14 cellular contexts compared by ENCODE assay signal in genomic region chr19:35224681-35225604, GRCh38. TPM values are rescaled to one million over a fixed set of nuclear protein-coding genes. Genes with fewer than 3 reads are reported as not detected.
DNase-seq lines count a peak whose midpoint lies in the region; ATAC-seq and TF ChIP-seq lines count a peak whose summit lies in the region.
"Had no signal": no experiment of that assay in that cellular context is flagged by ENCODE, and none has a peak within 500 bp of the region (broad histone marks: within the 10 kb centered on the region; RNA-seq: fewer than 3 reads in every experiment).

No MANE protein-coding gene starts in this region.

- H3K9me3 ChIP-seq in WERI-Rb-1 (ENCODE audit: severe bottlenecking) (peaks cover 7% of the 10 kb centered on the region), esophagus squamous epithelium (no peaks in the 10 kb centered on the region)
- H3K9me3 ChIP-seq: psoas muscle, testis had no signal

- H3K27me3 ChIP-seq in WERI-Rb-1 (ENCODE audit: insufficient read depth, low read depth, severe bottlenecking) (no peaks in the 10 kb centered on the region), esophagus squamous epithelium (no peaks in the 10 kb centered on the region)
- H3K27me3 ChIP-seq: testis had no signal

- H3K4me1 Mint-ChIP-seq in activated naive CD4-positive, alpha-beta T cell treated with anti-CD3 and anti-CD28 coated beads for 36 hours (ENCODE audit: low read depth), result peaks cover 27% of the 10 kb centered on the region
- peaks cover 17% of the 10 kb centered on the region for H3K4me1 Mint-ChIP-seq in stimulated activated memory B cell treated with anti-CD40 and anti-IgM and Interleukin-4, amounts not matched to agents 10 μg/mL and 1 μg/mL and 100 μg/mL, for 72 hours

- H3K27ac ChIP-seq in WERI-Rb-1 (no peak overlapping the region), esophagus squamous epithelium (no peak overlapping the region)
- H3K27ac ChIP-seq: psoas muscle, testis had no signal

- H3K4me3 Mint-ChIP-seq in activated naive CD4-positive, alpha-beta T cell treated with anti-CD3 and anti-CD28 coated beads for 36 hours, result no peak overlapping the region
- no peak overlapping the region for H3K4me3 Mint-ChIP-seq in stimulated activated memory B cell treated with anti-CD40 and anti-IgM and Interleukin-4, amounts not matched to agents 10 μg/mL and 1 μg/mL and 100 μg/mL, for 72 hours

- TF ChIP-seq CTCF in WERI-Rb-1 (IDR thresholded peaks at IDR 0.05; ENCODE audit: low read depth, low read length) (0 out of 2 replicates have a peak, but pooled peaks have one; percentile 23), esophagus squamous epithelium (IDR thresholded peaks at IDR 0.05) (no peak)

- no peak for TF ChIP-seq POLR2A in esophagus squamous epithelium (IDR thresholded peaks at IDR 0.05)

- H3K36me3 Mint-ChIP-seq in activated naive CD4-positive, alpha-beta T cell treated with anti-CD3 and anti-CD28 coated beads for 36 hours (ENCODE audit: low read depth), result no peaks in the 10 kb centered on the region
- no peaks in the 10 kb centered on the region for H3K36me3 Mint-ChIP-seq in stimulated activated memory B cell treated with anti-CD40 and anti-IgM and Interleukin-4, amounts not matched to agents 10 μg/mL and 1 μg/mL and 100 μg/mL, for 72 hours

- 47 to 66% methylated on average over 14 to 21 of the region's 41 CpGs for WGBS in esophagus squamous epithelium, 2 donors

- intact Hi-C loops in activated naive CD4-positive, alpha-beta T cell treated with anti-CD3 and anti-CD28 coated beads for 36 hours (cut with micrococcal nuclease), result no loop called here
- intact Hi-C loops in left colon (cut with DNase I, micrococcal nuclease) (no loop called here), esophagus squamous epithelium (cut with DNase I) (no loop called here)

- H3K4me3 ChIP-seq in WERI-Rb-1 (ENCODE audit: low read depth, low read length), result no peak overlapping the region
- no peak overlapping the region for H3K4me3 ChIP-seq in esophagus squamous epithelium
- H3K4me3 ChIP-seq: psoas muscle, testis had no signal

- peaks cover 0 to 9% (median 0%) of the 10 kb centered on the region in 3 donors for H3K4me1 ChIP-seq in esophagus squamous epithelium
- H3K4me1 ChIP-seq: psoas muscle had no signal

- H3K36me3 ChIP-seq in WERI-Rb-1 (no peaks in the 10 kb centered on the region), esophagus squamous epithelium (no peaks in the 10 kb centered on the region)

- CTCF ChIA-PET in activated naive CD4-positive, alpha-beta T cell treated with anti-CD3 and anti-CD28 coated beads for 36 hours (lab: Charles Lee), result interaction anchor here (0.6 to 1.1 kb wide), 2 partner anchors 12 to 238 kb away, joined by 3 read pairs; no protein-coding TSS in a partner anchor

- peak; percentile 54 for DNase-seq in activated naive CD4-positive, alpha-beta T cell treated with anti-CD3 and anti-CD28 coated beads for 36 hours
- no peak for DNase-seq in activated naive CD4-positive, alpha-beta T cell treated with anti-CD3 and anti-CD28 coated beads, Interleukin-2, amount 50 U/mL, for 16 hours
- no peak for DNase-seq in WERI-Rb-1
- peak in 1 of 2 donors; percentile 70 for DNase-seq in left colon
- DNase-seq in activated effector memory CD4-positive, alpha-beta T cell treated with Interleukin-2 at 50 U/mL for 16 hours, result no peak
- DNase-seq in esophagus squamous epithelium (lab: John Stamatoyannopoulos, UW), result no peak
- DNase-seq: activated gamma-delta T cell, foreskin melanocyte, NCI-H2107, psoas muscle, testis had no signal

- no peak overlapping the region for H3K27ac Mint-ChIP-seq in activated naive CD4-positive, alpha-beta T cell treated with anti-CD3 and anti-CD28 coated beads for 36 hours
- H3K27ac Mint-ChIP-seq in stimulated activated memory B cell treated with anti-CD40 and anti-IgM and Interleukin-4, amounts not matched to agents 10 μg/mL and 1 μg/mL and 100 μg/mL, for 72 hours, result peak overlapping the region; percentile 51

- no peaks in the 10 kb centered on the region for H3K9me3 Mint-ChIP-seq in activated naive CD4-positive, alpha-beta T cell treated with anti-CD3 and anti-CD28 coated beads for 36 hours
- H3K9me3 Mint-ChIP-seq in stimulated activated memory B cell treated with anti-CD40 and anti-IgM and Interleukin-4, amounts not matched to agents 10 μg/mL and 1 μg/mL and 100 μg/mL, for 72 hours, result no peaks in the 10 kb centered on the region

- H3K27me3 Mint-ChIP-seq in activated naive CD4-positive, alpha-beta T cell treated with anti-CD3 and anti-CD28 coated beads for 36 hours (ENCODE audit: low read depth), result no peaks in the 10 kb centered on the region
- H3K27me3 Mint-ChIP-seq in stimulated activated memory B cell treated with anti-CD40 and anti-IgM and Interleukin-4, amounts not matched to agents 10 μg/mL and 1 μg/mL and 100 μg/mL, for 72 hours, result no peaks in the 10 kb centered on the region

- ATAC-seq in left colon (peak; percentile 93), HG02642 (IDR thresholded peaks at IDR 0.05; ENCODE audit: poor library complexity, unreplicated experiment) (no peak)
- peak; percentile 85 for ATAC-seq in stimulated activated memory B cell treated with anti-CD40 and anti-IgM and Interleukin-4, amounts not matched to agents 10 μg/mL and 1 μg/mL and 100 μg/mL, for 72 hours
- ATAC-seq: psoas muscle had no signal

RNA-seq across cellular contexts. Expression of gene FAM187B, which starts 3.6 kb away (rescaled TPM):
- not detected for total RNA-seq in activated naive CD4-positive, alpha-beta T cell treated with anti-CD3 and anti-CD28 coated beads for 36 hours
- total RNA-seq in left colon (not detected), esophagus squamous epithelium (not detected)
- total RNA-seq: chondrocyte, psoas muscle had no signal

RNA-seq across cellular contexts. Expression of gene LSR, which starts 23.9 kb away (rescaled TPM):
- 10 to 100 TPM in 1 of 2 experiments, 1 to 10 TPM in 1; 8.2 to 11.2 TPM for total RNA-seq in activated naive CD4-positive, alpha-beta T cell treated with anti-CD3 and anti-CD28 coated beads for 36 hours
- total RNA-seq in left colon (100 to 1,000 TPM; 323 to 324 TPM), esophagus squamous epithelium (100 to 1,000 TPM in 1 of 4 donors, 10 to 100 TPM in 3; 36.0 to 113 (median 79.4) TPM)

RNA-seq across cellular contexts. Expression of gene USF2, which starts 43.8 kb away (rescaled TPM):
- total RNA-seq in activated naive CD4-positive, alpha-beta T cell treated with anti-CD3 and anti-CD28 coated beads for 36 hours, result 100 to 1,000 TPM; 136 to 144 TPM
- 10 to 100 TPM; 85.9 to 96.2 TPM for total RNA-seq in left colon
- total RNA-seq in esophagus squamous epithelium, result 10 to 100 TPM; 56.1 to 79.7 (median 59.0) TPM

RNA-seq across cellular contexts. Expression of gene HAMP, which starts 57.4 kb away (rescaled TPM):
- total RNA-seq in activated naive CD4-positive, alpha-beta T cell treated with anti-CD3 and anti-CD28 coated beads for 36 hours, result under 1 TPM; 0.19 to 0.86 TPM
- total RNA-seq in left colon (not detected), esophagus squamous epithelium (not detected)
- total RNA-seq: chondrocyte, testis had no signal
